Comparison of ENCODE assay signal across 14 cellular contexts in the genomic region with DNA sequence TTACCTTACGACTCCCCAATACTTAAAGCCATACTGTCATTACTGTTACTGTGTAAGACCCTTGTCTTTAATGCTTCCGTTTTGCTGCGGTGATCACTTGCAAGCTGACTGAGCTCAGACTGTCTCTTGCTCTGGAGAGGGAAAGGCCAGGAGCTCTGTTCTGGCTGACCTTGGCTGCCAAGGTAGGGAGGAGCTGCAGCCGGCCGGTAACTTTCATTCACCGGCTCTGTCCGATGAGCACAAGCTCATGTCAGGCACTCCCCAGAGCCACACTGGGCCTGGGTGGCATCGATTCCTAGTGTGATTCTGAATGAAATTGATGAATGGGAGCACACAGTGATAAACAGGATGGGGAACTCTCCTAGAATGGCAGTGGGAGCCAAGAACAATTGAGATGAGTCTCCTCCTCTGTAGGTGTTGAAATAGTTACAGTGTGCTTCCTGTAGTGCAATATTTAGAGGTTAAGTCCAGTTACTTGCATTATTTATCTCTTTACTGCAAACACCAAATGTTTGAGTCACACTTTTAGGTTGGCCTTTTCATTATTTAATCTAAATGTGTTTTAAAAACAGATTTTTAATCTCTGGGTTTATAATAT.
DNase-seq lines count a peak whose midpoint lies in the region; ATAC-seq and TF ChIP-seq lines count a peak whose summit lies in the region.
"Had no signal": no experiment of that assay in that cellular context is flagged by ENCODE, and none has a peak within 500 bp of the region (broad histone marks: within the 10 kb centered on the region; RNA-seq: fewer than 3 reads in every experiment).

No MANE protein-coding gene starts in this region.

- no peak for ATAC-seq in activated naive CD8-positive, alpha-beta T cell treated with anti-CD3 and anti-CD28 coated beads, Interleukin-2, amount 50 U/mL, for 24 hours

- H3K36me3 Mint-ChIP-seq in activated naive CD8-positive, alpha-beta T cell = peaks cover 20% of the 10 kb centered on the region
- H3K36me3 Mint-ChIP-seq in activated naive CD8-positive, alpha-beta T cell treated with anti-CD3 and anti-CD28 coated beads, Interleukin-2, amount 50 U/mL, for 24 hours (ENCODE audit: low read depth) = peaks cover 15% of the 10 kb centered on the region

- peak overlapping the region; percentile 13 for H3K27ac Mint-ChIP-seq in activated naive CD8-positive, alpha-beta T cell
- H3K27ac Mint-ChIP-seq in activated naive CD8-positive, alpha-beta T cell treated with anti-CD3 and anti-CD28 coated beads, Interleukin-2, amount 50 U/mL, for 24 hours = no peak overlapping the region
- H3K27ac Mint-ChIP-seq: nephron had no signal

- no peaks in the 10 kb centered on the region for H3K27me3 Mint-ChIP-seq in activated naive CD8-positive, alpha-beta T cell
- no peaks in the 10 kb centered on the region for H3K27me3 Mint-ChIP-seq in activated naive CD8-positive, alpha-beta T cell treated with anti-CD3 and anti-CD28 coated beads, Interleukin-2, amount 50 U/mL, for 24 hours

- H3K4me1 Mint-ChIP-seq in activated naive CD8-positive, alpha-beta T cell (ENCODE audit: low read depth) = no peaks in the 10 kb centered on the region
- H3K4me1 Mint-ChIP-seq in activated naive CD8-positive, alpha-beta T cell treated with anti-CD3 and anti-CD28 coated beads, Interleukin-2, amount 50 U/mL, for 24 hours = no peaks in the 10 kb centered on the region
- H3K4me1 Mint-ChIP-seq: nephron had no signal

- no peak for DNase-seq in activated naive CD8-positive, alpha-beta T cell treated with anti-CD3 and anti-CD28 coated beads, Interleukin-2, amount 50 U/mL, for 24 hours
- peak; percentile 15 for DNase-seq in fibroblast of the aortic adventitia (ENCODE audit: low read depth)
- peak; percentile 16 for DNase-seq in skeletal muscle cell (ENCODE audit: low read depth)
- DNase-seq in hypothalamus (lab: John Stamatoyannopoulos, UW) = no peak
- DNase-seq in activated CD8-positive, alpha-beta memory T cell treated with anti-CD3 and anti-CD28 coated beads, Interleukin-2, amount 50 U/mL, for 48 hours = no peak
- no peak for DNase-seq in SK-N-DZ (ENCODE audit: low spot score)
- DNase-seq: activated CD4-positive, alpha-beta T cell treated with anti-CD3 and anti-CD28 coated beads, Interleukin-2, amount 50 U/mL, for 1 hour; activated effector memory CD4-positive, alpha-beta T cell treated with anti-CD3 and anti-CD28 coated beads, Interleukin-2, amount 50 U/mL, for 16 hours; DMS 273 treated with DMSO at 0.1 percent for 48 hours; NCI-H524 treated with DMSO at 0.1 percent for 48 hours; stimulated activated CD8-positive, alpha-beta memory T cell treated with anti-CD3 and anti-CD28 coated beads, Interleukin-4, amount 100 ng/mL, for 48 hours had no signal

- H3K4me3 ChIP-seq in fibroblast of the aortic adventitia (ENCODE audit: low read depth, low read length) (no peak overlapping the region), skeletal muscle cell (ENCODE audit: low read depth, low read length) (no peak overlapping the region)

- TF ChIP-seq CTCF in fibroblast of the aortic adventitia (IDR thresholded peaks at IDR 0.05; ENCODE audit: insufficient read depth, low read length) = no peak

- no peaks in the 10 kb centered on the region for H3K9me3 Mint-ChIP-seq in activated naive CD8-positive, alpha-beta T cell (ENCODE audit: low read depth)
- H3K9me3 Mint-ChIP-seq in activated naive CD8-positive, alpha-beta T cell treated with anti-CD3 and anti-CD28 coated beads, Interleukin-2, amount 50 U/mL, for 24 hours = no peaks in the 10 kb centered on the region
- H3K9me3 Mint-ChIP-seq: nephron had no signal

- no peak overlapping the region for H3K4me3 Mint-ChIP-seq in activated naive CD8-positive, alpha-beta T cell
- no peak overlapping the region for H3K4me3 Mint-ChIP-seq in activated naive CD8-positive, alpha-beta T cell treated with anti-CD3 and anti-CD28 coated beads, Interleukin-2, amount 50 U/mL, for 24 hours
- H3K4me3 Mint-ChIP-seq: nephron had no signal

TF ChIP-seq in PFSK-1, 5 proteins besides CTCF, POLR2A, EP300 and RAD21:
- TF ChIP-seq REST (IDR thresholded peaks at IDR 0.05; ENCODE audit: insufficient read depth in 1 of 2, low read depth in 2 of 2, low read length in 2 of 2) (no peak), POLR2AphosphoS5 (IDR thresholded peaks at IDR 0.05; ENCODE audit: low read depth, low read length) (no peak), SIN3A (IDR thresholded peaks at IDR 0.05; ENCODE audit: borderline replicate concordance, insufficient read depth, low read length) (peak; percentile 25; the same call in 1 of the 2 replicates), FOXP2 (optimal IDR thresholded peaks at IDR 0.05; ENCODE audit: borderline replicate concordance, extremely low read depth, extremely low read length, insufficient read depth) (peak; percentile 83), TAF1 (IDR thresholded peaks at IDR 0.05; ENCODE audit: borderline replicate concordance, insufficient read depth, low read length) (peak; percentile 46; the same call in 1 of the 2 replicates)
TF ChIP-seq in PFSK-1: peak in this region for 3.

Comparison
In these comparisons a context has a peak if more than half of its experiments do, and no peak if none do; other contexts are left out.
1. DNase-seq: peak in fibroblast of the aortic adventitia (single experiment) and skeletal muscle cell (single experiment); none in activated naive CD8-positive, alpha-beta T cell treated with anti-CD3 and anti-CD28 coated beads, Interleukin-2, amount 50 U/mL, for 24 hours (single experiment), hypothalamus (0 of 51), activated CD8-positive, alpha-beta memory T cell treated with anti-CD3 and anti-CD28 coated beads, Interleukin-2, amount 50 U/mL, for 48 hours (single experiment) and SK-N-DZ (single experiment).